Comparison of ENCODE assay signal across 11 cellular contexts in the genomic region with DNA sequence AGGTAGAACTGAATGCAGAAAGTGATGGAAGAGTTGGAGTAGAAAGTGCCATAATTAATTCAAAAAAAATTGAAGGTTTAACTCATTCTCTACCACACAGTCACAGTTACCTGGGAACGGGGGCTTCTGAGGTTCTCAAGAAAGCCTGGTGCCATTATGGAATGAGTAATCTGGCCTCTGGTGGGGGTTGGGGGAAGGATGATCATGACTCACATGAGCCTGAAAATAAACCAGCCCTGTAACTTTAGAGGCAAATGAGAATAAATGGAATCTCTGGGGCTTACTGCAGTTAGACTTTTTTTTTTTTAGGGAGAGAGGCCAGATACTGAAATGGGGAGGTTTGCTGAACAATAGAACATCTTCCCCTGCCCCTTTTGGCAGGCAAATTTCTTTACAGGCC. TPM values are rescaled to one million over a fixed set of nuclear protein-coding genes. Genes with fewer than 3 reads are reported as not detected.
DNase-seq lines count a peak whose midpoint lies in the region; ATAC-seq and TF ChIP-seq lines count a peak whose summit lies in the region.
"Had no signal": no experiment of that assay in that cellular context is flagged by ENCODE, and none has a peak within 500 bp of the region (broad histone marks: within the 10 kb centered on the region; RNA-seq: fewer than 3 reads in every experiment).

No MANE protein-coding gene starts in this region.

- H3K4me3 Mint-ChIP-seq in progenitor cell of endocrine pancreas (ENCODE audit: low read depth) = no peak overlapping the region
- H3K4me3 Mint-ChIP-seq: dendritic cell treated with granulocyte-macrophage colony-stimulating factor and Interleukin-4, amounts not matched to agents 40 ng/mL and 50 ng/mL, for 4 days had no signal

- no peaks in the 10 kb centered on the region for H3K27me3 ChIP-seq in psoas muscle (ENCODE audit: insufficient read depth in 3 of 3, low read length in 2 of 3)
- H3K27me3 ChIP-seq: SJCRH30 had no signal

- H3K36me3 Mint-ChIP-seq in progenitor cell of endocrine pancreas (ENCODE audit: insufficient read depth) = peaks cover 4% of the 10 kb centered on the region

- H3K4me1 ChIP-seq in psoas muscle = peaks cover 11% of the 10 kb centered on the region

- DNase-seq in COLO829 (ENCODE audit: low spot score) (peak; percentile 57), LHCN-M2 (ENCODE audit: low read depth) (peak; percentile 84), dedifferentiated amniotic fluid mesenchymal stem cell (ENCODE audit: extremely low spot score) (peak; percentile 80), psoas muscle (peak in 1 of 2 donors; percentile 18), progenitor cell of endocrine pancreas (ENCODE audit: low spot score, unreplicated experiment) (no peak), left ventricle myocardium superior (no peak)
- DNase-seq: DMS79 had no signal

- TF ChIP-seq CTCF in psoas muscle (IDR thresholded peaks at IDR 0.05) (no peak), progenitor cell of endocrine pancreas (IDR thresholded peaks at IDR 0.05; ENCODE audit: unreplicated experiment) (no peak)

- H3K27ac Mint-ChIP-seq in progenitor cell of endocrine pancreas = no peak overlapping the region
- H3K27ac Mint-ChIP-seq: dendritic cell treated with granulocyte-macrophage colony-stimulating factor and Interleukin-4, amounts not matched to agents 40 ng/mL and 50 ng/mL, for 4 days had no signal

- no peak overlapping the region for H3K27ac ChIP-seq in psoas muscle
- H3K27ac ChIP-seq: SJCRH30 had no signal

- no peaks in the 10 kb centered on the region for H3K9me3 Mint-ChIP-seq in progenitor cell of endocrine pancreas (ENCODE audit: low read depth)
- H3K9me3 Mint-ChIP-seq: dendritic cell treated with granulocyte-macrophage colony-stimulating factor and Interleukin-4, amounts not matched to agents 40 ng/mL and 50 ng/mL, for 4 days had no signal

- H3K36me3 ChIP-seq in psoas muscle (ENCODE audit: insufficient read depth in 1 of 2, low read depth in 1 of 2) = no peaks in the 10 kb centered on the region
- H3K36me3 ChIP-seq: SJCRH30 had no signal

- no peaks in the 10 kb centered on the region for H3K27me3 Mint-ChIP-seq in progenitor cell of endocrine pancreas
- H3K27me3 Mint-ChIP-seq: dendritic cell treated with granulocyte-macrophage colony-stimulating factor and Interleukin-4, amounts not matched to agents 40 ng/mL and 50 ng/mL, for 4 days had no signal

- peak; percentile 73 to 91 (median 80) for ATAC-seq in psoas muscle
- ATAC-seq in GM21825 (IDR thresholded peaks at IDR 0.05; ENCODE audit: unreplicated experiment) = no peak
- ATAC-seq in HG02938 (IDR thresholded peaks at IDR 0.05; ENCODE audit: unreplicated experiment) = no peak
- ATAC-seq in left ventricle myocardium superior = no peak

- H3K4me1 Mint-ChIP-seq in progenitor cell of endocrine pancreas (ENCODE audit: low read depth) = no peaks in the 10 kb centered on the region

- intact Hi-C loops in psoas muscle (cut with DNase I) = no loop called here
- intact Hi-C loops in left ventricle myocardium superior (cut with micrococcal nuclease) = no loop called here

- H3K4me3 ChIP-seq in psoas muscle = no peak overlapping the region
- H3K4me3 ChIP-seq: SJCRH30 had no signal

- 63 to 91% (median 68%) methylated on average over 1 of the region's 1 CpG for WGBS in psoas muscle, 3 donors

- H3K9me3 ChIP-seq in psoas muscle = no peaks in the 10 kb centered on the region
- H3K9me3 ChIP-seq: SJCRH30 had no signal

RNA-seq across cellular contexts. Expression of a gene that starts 55.3 kb away (rescaled TPM):
- total RNA-seq in LHCN-M2 (2014; rRNA removed) (not detected in 2 replicates), psoas muscle (10 to 100 TPM in 2 of 4 donors, 1 to 10 TPM in 2; 3.8 to 15.6 (median 9.2) TPM), progenitor cell of endocrine pancreas (5.0 and 6.2 TPM in 2 replicates), left ventricle myocardium superior (69.8 TPM)
- polyA plus RNA-seq in LHCN-M2 (2012) = 0.32 TPM
- polyA plus RNA-seq in psoas muscle = 1 to 10 TPM; 1.5 to 5.3 (median 2.6) TPM
- total RNA-seq: SJCRH30 had no signal

Comparison
In these comparisons a context has a peak if more than half of its experiments do, and no peak if none do; other contexts are left out.
1. DNase-seq: peak in COLO829 (single experiment), LHCN-M2 (single experiment) and dedifferentiated amniotic fluid mesenchymal stem cell (single experiment); none in progenitor cell of endocrine pancreas (single experiment) and left ventricle myocardium superior (single experiment).
2. ATAC-seq: peak in psoas muscle (4 of 4); none in GM21825 (single experiment), HG02938 (single experiment) and left ventricle myocardium superior (single experiment).